ENCODE assay signal across 28 cellular contexts in genomic region chr12:63394994-63395393, GRCh38.
"Had no signal": no experiment of that assay in that cellular context is flagged by ENCODE, and none has a peak within 500 bp of the region (broad histone marks: within the 10 kb centered on the region; RNA-seq: fewer than 3 reads in every experiment).

No MANE protein-coding gene starts in this region.

- H3K4me3 Mint-ChIP-seq: naive thymus-derived CD4-positive, alpha-beta T cell; natural killer cell; nephron; neural progenitor cell; stimulated activated effector memory CD8-positive, alpha-beta T cell treated with anti-CD3 and anti-CD28 coated beads, Interleukin-12 subunit alpha, Interleukin-12 subunit beta, amount 100 ng/mL, for 72 hours; stimulated activated naive B cell treated with anti-CD40 and anti-IgM and Interleukin-4, amounts not matched to agents 10 μg/mL and 1 μg/mL and 100 μg/mL, for 72 hours; stimulated activated naive CD8-positive, alpha-beta T cell treated with anti-CD3 and anti-CD28 coated beads, Interleukin-15, Interleukin-2, amounts not matched to agents 100 ng/mL and 50 ng/mL, for 24 hours; type B pancreatic cell had no signal

- H3K27me3 ChIP-seq: neural progenitor cell, ovary, right lobe of liver, sigmoid colon, stomach, tibial artery, transverse colon, vagina had no signal

- H3K9me3 ChIP-seq: ovary, psoas muscle, right lobe of liver, sigmoid colon, stomach, thoracic aorta, tibial artery, transverse colon, vagina had no signal

- H3K4me3 ChIP-seq: neural progenitor cell, ovary, psoas muscle, right lobe of liver, sigmoid colon, stomach, thoracic aorta, tibial artery, transverse colon, vagina had no signal

- ATAC-seq: naive thymus-derived CD4-positive, alpha-beta T cell; natural killer cell; psoas muscle; right cardiac atrium; right lobe of liver; stimulated activated effector memory CD8-positive, alpha-beta T cell treated with anti-CD3 and anti-CD28 coated beads, Interleukin-12 subunit alpha, Interleukin-12 subunit beta, amount 100 ng/mL, for 72 hours; stimulated activated naive B cell treated with anti-CD40 and anti-IgM and Interleukin-4, amounts not matched to agents 10 μg/mL and 1 μg/mL and 100 μg/mL, for 72 hours had no signal

- H3K27me3 Mint-ChIP-seq: progenitor cell of endocrine pancreas; stimulated activated naive B cell treated with anti-CD40 and anti-IgM and Interleukin-4, amounts not matched to agents 10 μg/mL and 1 μg/mL and 100 μg/mL, for 72 hours; stimulated activated naive CD8-positive, alpha-beta T cell treated with anti-CD3 and anti-CD28 coated beads, Interleukin-15, Interleukin-2, amounts not matched to agents 100 ng/mL and 50 ng/mL, for 24 hours; type B pancreatic cell had no signal

- H3K4me1 ChIP-seq: neural progenitor cell, parathyroid adenoma, psoas muscle, right lobe of liver, sigmoid colon, stomach, tibial artery, transverse colon, vagina had no signal

- H3K36me3 Mint-ChIP-seq: natural killer cell; neural progenitor cell; stimulated activated effector memory CD8-positive, alpha-beta T cell treated with anti-CD3 and anti-CD28 coated beads, Interleukin-12 subunit alpha, Interleukin-12 subunit beta, amount 100 ng/mL, for 72 hours; stimulated activated naive B cell treated with anti-CD40 and anti-IgM and Interleukin-4, amounts not matched to agents 10 μg/mL and 1 μg/mL and 100 μg/mL, for 72 hours; type B pancreatic cell had no signal

- DNase-seq: naive thymus-derived CD4-positive, alpha-beta T cell; natural killer cell; occipital lobe; ovary; posterior cingulate gyrus; psoas muscle; right cardiac atrium; right lobe of liver; sigmoid colon; small intestine; stimulated activated CD4-positive, alpha-beta T cell treated with anti-CD3 and anti-CD28 coated beads, Interleukin-15, amount 100 ng/mL, for 24 hours; stimulated activated CD4-positive, alpha-beta T cell treated with anti-CD3 and anti-CD28 coated beads, Interleukin-2, amount 100 ng/mL, for 24 hours; stimulated activated CD4-positive, alpha-beta T cell treated with anti-CD3 and anti-CD28 coated beads, Interleukin-2, amount 100 ng/mL, for 48 hours; stimulated activated CD4-positive, alpha-beta T cell treated with anti-CD3 and anti-CD28 coated beads, Interleukin-4, amount 100 ng/mL, for 24 hours; stimulated activated naive B cell treated with anti-CD40 and anti-IgM and Interleukin-4, amounts not matched to agents 10 μg/mL and 1 μg/mL and 100 μg/mL, for 72 hours; stimulated activated naive CD4-positive, alpha-beta T cell treated with Interleukin-2 at 50 U/mL for 16 hours; stomach; tibial artery; transverse colon had no signal

- H3K4me1 Mint-ChIP-seq: naive thymus-derived CD4-positive, alpha-beta T cell; natural killer cell; nephron; stimulated activated effector memory CD8-positive, alpha-beta T cell treated with anti-CD3 and anti-CD28 coated beads, Interleukin-12 subunit alpha, Interleukin-12 subunit beta, amount 100 ng/mL, for 72 hours; stimulated activated naive B cell treated with anti-CD40 and anti-IgM and Interleukin-4, amounts not matched to agents 10 μg/mL and 1 μg/mL and 100 μg/mL, for 72 hours had no signal

- H3K27ac Mint-ChIP-seq: naive thymus-derived CD4-positive, alpha-beta T cell; natural killer cell; nephron; neural progenitor cell; progenitor cell of endocrine pancreas; stimulated activated effector memory CD8-positive, alpha-beta T cell treated with anti-CD3 and anti-CD28 coated beads, Interleukin-12 subunit alpha, Interleukin-12 subunit beta, amount 100 ng/mL, for 72 hours; stimulated activated naive B cell treated with anti-CD40 and anti-IgM and Interleukin-4, amounts not matched to agents 10 μg/mL and 1 μg/mL and 100 μg/mL, for 72 hours; stimulated activated naive CD8-positive, alpha-beta T cell treated with anti-CD3 and anti-CD28 coated beads, Interleukin-15, Interleukin-2, amounts not matched to agents 100 ng/mL and 50 ng/mL, for 24 hours; type B pancreatic cell had no signal

- H3K36me3 ChIP-seq: neural progenitor cell, ovary, right lobe of liver, sigmoid colon, stomach, thoracic aorta, tibial artery, transverse colon, vagina had no signal

- H3K27ac ChIP-seq: neural progenitor cell, ovary, parathyroid adenoma, psoas muscle, right lobe of liver, sigmoid colon, stomach, thoracic aorta, tibial artery, transverse colon, vagina had no signal

- H3K9me3 Mint-ChIP-seq: neural progenitor cell; stimulated activated naive CD8-positive, alpha-beta T cell treated with anti-CD3 and anti-CD28 coated beads, Interleukin-15, Interleukin-2, amounts not matched to agents 100 ng/mL and 50 ng/mL, for 24 hours had no signal
